ENCODE assay signal across 18 cellular contexts in the genomic region with DNA sequence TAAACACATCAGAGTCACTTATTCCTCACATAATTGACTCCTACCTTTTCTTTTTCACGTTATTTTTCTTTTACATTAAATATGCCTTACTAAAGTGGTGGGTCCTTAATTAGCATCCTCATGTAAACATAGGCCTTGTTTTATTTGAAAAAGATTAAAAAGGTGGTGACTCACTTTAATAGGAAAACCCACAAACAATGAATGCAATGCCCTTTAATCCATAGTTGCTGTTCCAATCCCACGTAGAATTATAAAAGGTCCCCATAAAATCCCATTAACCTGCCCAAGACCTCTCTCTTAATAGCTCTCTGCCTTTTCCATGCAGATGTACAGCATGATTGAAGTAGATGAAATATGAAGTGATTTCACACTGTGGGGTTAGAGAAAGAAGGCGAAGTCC. TPM values are rescaled to one million over a fixed set of nuclear protein-coding genes. Genes with fewer than 3 reads are reported as not detected.
DNase-seq lines count a peak whose midpoint lies in the region; ATAC-seq and TF ChIP-seq lines count a peak whose summit lies in the region.
"Had no signal": no experiment of that assay in that cellular context is flagged by ENCODE, and none has a peak within 500 bp of the region (broad histone marks: within the 10 kb centered on the region; RNA-seq: fewer than 3 reads in every experiment).

No MANE protein-coding gene starts in this region.

- H3K27me3 ChIP-seq in right atrium auricular region (no peaks in the 10 kb centered on the region), thyroid gland (no peaks in the 10 kb centered on the region)
- H3K27me3 ChIP-seq: SJSA1 had no signal

- intact Hi-C loops in left cardiac atrium (cut with DNase I) (no loop called here), thyroid gland (cut with DNase I) (no loop called here), lower leg skin (cut with DNase I; ENCODE audit: low total_unique reads) (no loop called here)

- H3K4me3 Mint-ChIP-seq in chondrocyte (ENCODE audit: unreplicated experiment) = no peak overlapping the region
- H3K4me3 Mint-ChIP-seq in WTC11 = no peak overlapping the region
- H3K4me3 Mint-ChIP-seq: CD4-positive, alpha-beta T cell had no signal

- H3K4me1 ChIP-seq in right atrium auricular region = peaks cover 0 to 19% of the 10 kb centered on the region in 2 donors
- H3K4me1 ChIP-seq in thyroid gland = peaks cover 24 to 34% of the 10 kb centered on the region in 2 donors

- H3K4me3 ChIP-seq in right atrium auricular region (no peak overlapping the region), thyroid gland (replicated peaks in 1 of 3) (no peak overlapping the region), lower leg skin (ENCODE audit: low read depth, poor library complexity, severe bottlenecking) (no peak overlapping the region)
- H3K4me3 ChIP-seq: SJSA1 had no signal

- H3K27ac ChIP-seq in right atrium auricular region (peak overlapping the region; percentile 41 to 47), thyroid gland (peak overlapping the region; percentile 77 to 89 (median 83))
- H3K27ac ChIP-seq: SJSA1 had no signal

- H3K27ac Mint-ChIP-seq in chondrocyte (ENCODE audit: unreplicated experiment) = peak overlapping the region; percentile 79
- no peak overlapping the region for H3K27ac Mint-ChIP-seq in WTC11
- H3K27ac Mint-ChIP-seq in activated naive CD4-positive, alpha-beta T cell treated with anti-CD3 and anti-CD28 coated beads, Interleukin-2, amount 50 U/mL, for 72 hours = no peak overlapping the region
- H3K27ac Mint-ChIP-seq: CD4-positive, alpha-beta T cell had no signal

- DNase-seq in right atrium auricular region (ENCODE audit: low spot score) (no peak), left cardiac atrium (no peak), NCI-H748 (lab: John Stamatoyannopoulos, UW; ENCODE audit: unreplicated experiment) (peak; percentile 52), chondrocyte (ENCODE audit: low spot score) (no peak), thyroid gland (no peak), WTC11 (ENCODE audit: low spot score) (no peak), lower leg skin (ENCODE audit: low spot score in 2 of 2) (no peak)
- no peak for DNase-seq in activated naive CD4-positive, alpha-beta T cell treated with anti-CD3 and anti-CD28 coated beads, Interleukin-2, amount 50 U/mL, for 72 hours (ENCODE audit: low spot score in 2 of 2)
- DNase-seq: CD4-positive, alpha-beta T cell; COR-L47; DMS79; KG1; NCI-H1417 treated with DMSO at 0.1 percent for 48 hours; NCI-H187; NCI-H526 treated with DMSO at 0.1 percent for 48 hours; NK-92 treated with Interleukin-12 subunit alpha and Interleukin-12 subunit beta, amount 100 ng/mL, for 24 hours had no signal

- no peaks in the 10 kb centered on the region for H3K9me3 ChIP-seq in right atrium auricular region
- no peaks in the 10 kb centered on the region for H3K9me3 ChIP-seq in thyroid gland
- H3K9me3 ChIP-seq: SJSA1 had no signal

- ATAC-seq in left cardiac atrium (no peak), WTC11 (no peak)
- ATAC-seq in activated naive CD4-positive, alpha-beta T cell treated with anti-CD3 and anti-CD28 coated beads, Interleukin-2, amount 50 U/mL, for 72 hours = no peak
- ATAC-seq: Panc1 had no signal

- no peak for TF ChIP-seq CTCF in right atrium auricular region (IDR thresholded peaks at IDR 0.05)
- TF ChIP-seq CTCF in chondrocyte (IDR thresholded peaks at IDR 0.05) = no peak
- no peak for TF ChIP-seq CTCF in thyroid gland (IDR thresholded peaks at IDR 0.05)
- no peak for TF ChIP-seq CTCF in WTC11 (IDR thresholded peaks at IDR 0.05)
- no peak for TF ChIP-seq CTCF in lower leg skin (IDR thresholded peaks at IDR 0.05)

- no peaks in the 10 kb centered on the region for H3K36me3 ChIP-seq in right atrium auricular region
- H3K36me3 ChIP-seq in thyroid gland = no peaks in the 10 kb centered on the region
- H3K36me3 ChIP-seq: SJSA1 had no signal

- peaks cover 42% of the 10 kb centered on the region for H3K4me1 Mint-ChIP-seq in chondrocyte (ENCODE audit: low read depth)
- H3K4me1 Mint-ChIP-seq in WTC11 = peaks cover 9% of the 10 kb centered on the region

- H3K36me3 Mint-ChIP-seq in chondrocyte (ENCODE audit: low read depth) (peaks cover 3% of the 10 kb centered on the region), WTC11 (peaks cover 11% of the 10 kb centered on the region)
- no peaks in the 10 kb centered on the region for H3K36me3 Mint-ChIP-seq in activated naive CD4-positive, alpha-beta T cell treated with anti-CD3 and anti-CD28 coated beads, Interleukin-2, amount 50 U/mL, for 72 hours

- H3K27me3 Mint-ChIP-seq in chondrocyte (ENCODE audit: low read depth) (no peaks in the 10 kb centered on the region), WTC11 (ENCODE audit: low read depth) (no peaks in the 10 kb centered on the region)

- POLR2A ChIA-PET in WTC11 (lab: Charles Lee) = no interaction called here

- WGBS in thyroid gland, 2 donors = 94 to 96% methylated on average over 3 of the region's 3 CpGs
- WGBS in lower leg skin, 2 donors = 82 to 84% methylated on average over 3 of the region's 3 CpGs

- CTCF ChIA-PET in WTC11 (lab: Charles Lee) = no interaction called here

- peaks cover 11% of the 10 kb centered on the region for H3K9me3 Mint-ChIP-seq in chondrocyte (ENCODE audit: low read depth)
- peaks cover 8% of the 10 kb centered on the region for H3K9me3 Mint-ChIP-seq in WTC11
- peaks cover 0 to 5% of the 10 kb centered on the region in 2 donors for H3K9me3 Mint-ChIP-seq in activated naive CD4-positive, alpha-beta T cell treated with anti-CD3 and anti-CD28 coated beads, Interleukin-2, amount 50 U/mL, for 72 hours
- H3K9me3 Mint-ChIP-seq: CD4-positive, alpha-beta T cell had no signal

- TF ChIP-seq POLR2A in thyroid gland (IDR thresholded peaks at IDR 0.05) (no peak), lower leg skin (IDR thresholded peaks at IDR 0.05) (no peak)

TF ChIP-seq in WTC11, 78 proteins besides CTCF, POLR2A, EP300 and RAD21:
- TF ChIP-seq, protein P1, sequence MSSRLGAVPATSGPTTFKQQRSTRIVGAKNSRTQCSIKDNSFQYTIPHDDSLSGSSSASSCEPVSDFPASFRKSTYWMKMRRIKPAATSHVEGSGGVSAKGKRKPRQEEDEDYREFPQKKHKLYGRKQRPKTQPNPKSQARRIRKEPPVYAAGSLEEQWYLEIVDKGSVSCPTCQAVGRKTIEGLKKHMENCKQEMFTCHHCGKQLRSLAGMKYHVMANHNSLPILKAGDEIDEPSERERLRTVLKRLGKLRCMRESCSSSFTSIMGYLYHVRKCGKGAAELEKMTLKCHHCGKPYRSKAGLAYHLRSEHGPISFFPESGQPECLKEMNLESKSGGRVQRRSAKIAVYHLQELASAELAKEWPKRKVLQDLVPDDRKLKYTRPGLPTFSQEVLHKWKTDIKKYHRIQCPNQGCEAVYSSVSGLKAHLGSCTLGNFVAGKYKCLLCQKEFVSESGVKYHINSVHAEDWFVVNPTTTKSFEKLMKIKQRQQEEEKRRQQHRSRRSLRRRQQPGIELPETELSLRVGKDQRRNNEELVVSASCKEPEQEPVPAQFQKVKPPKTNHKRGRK (CRISPR knock-in tag; IDR thresholded peaks at IDR 0.05; ENCODE audit: borderline replicate concordance) = no peak
- TF ChIP-seq JUN (CRISPR knock-in tag; IDR thresholded peaks at IDR 0.05) = no peak
- TF ChIP-seq NR1H2 (CRISPR knock-in tag; IDR thresholded peaks at IDR 0.05) = no peak
- TF ChIP-seq GABPB1 (CRISPR knock-in tag; IDR thresholded peaks at IDR 0.05) = no peak
- no peak for TF ChIP-seq ETV6 (CRISPR knock-in tag; IDR thresholded peaks at IDR 0.05)
- TF ChIP-seq ZNF396 (CRISPR knock-in tag; IDR thresholded peaks at IDR 0.05; ENCODE audit: borderline replicate concordance) = no peak
- TF ChIP-seq, protein P2, sequence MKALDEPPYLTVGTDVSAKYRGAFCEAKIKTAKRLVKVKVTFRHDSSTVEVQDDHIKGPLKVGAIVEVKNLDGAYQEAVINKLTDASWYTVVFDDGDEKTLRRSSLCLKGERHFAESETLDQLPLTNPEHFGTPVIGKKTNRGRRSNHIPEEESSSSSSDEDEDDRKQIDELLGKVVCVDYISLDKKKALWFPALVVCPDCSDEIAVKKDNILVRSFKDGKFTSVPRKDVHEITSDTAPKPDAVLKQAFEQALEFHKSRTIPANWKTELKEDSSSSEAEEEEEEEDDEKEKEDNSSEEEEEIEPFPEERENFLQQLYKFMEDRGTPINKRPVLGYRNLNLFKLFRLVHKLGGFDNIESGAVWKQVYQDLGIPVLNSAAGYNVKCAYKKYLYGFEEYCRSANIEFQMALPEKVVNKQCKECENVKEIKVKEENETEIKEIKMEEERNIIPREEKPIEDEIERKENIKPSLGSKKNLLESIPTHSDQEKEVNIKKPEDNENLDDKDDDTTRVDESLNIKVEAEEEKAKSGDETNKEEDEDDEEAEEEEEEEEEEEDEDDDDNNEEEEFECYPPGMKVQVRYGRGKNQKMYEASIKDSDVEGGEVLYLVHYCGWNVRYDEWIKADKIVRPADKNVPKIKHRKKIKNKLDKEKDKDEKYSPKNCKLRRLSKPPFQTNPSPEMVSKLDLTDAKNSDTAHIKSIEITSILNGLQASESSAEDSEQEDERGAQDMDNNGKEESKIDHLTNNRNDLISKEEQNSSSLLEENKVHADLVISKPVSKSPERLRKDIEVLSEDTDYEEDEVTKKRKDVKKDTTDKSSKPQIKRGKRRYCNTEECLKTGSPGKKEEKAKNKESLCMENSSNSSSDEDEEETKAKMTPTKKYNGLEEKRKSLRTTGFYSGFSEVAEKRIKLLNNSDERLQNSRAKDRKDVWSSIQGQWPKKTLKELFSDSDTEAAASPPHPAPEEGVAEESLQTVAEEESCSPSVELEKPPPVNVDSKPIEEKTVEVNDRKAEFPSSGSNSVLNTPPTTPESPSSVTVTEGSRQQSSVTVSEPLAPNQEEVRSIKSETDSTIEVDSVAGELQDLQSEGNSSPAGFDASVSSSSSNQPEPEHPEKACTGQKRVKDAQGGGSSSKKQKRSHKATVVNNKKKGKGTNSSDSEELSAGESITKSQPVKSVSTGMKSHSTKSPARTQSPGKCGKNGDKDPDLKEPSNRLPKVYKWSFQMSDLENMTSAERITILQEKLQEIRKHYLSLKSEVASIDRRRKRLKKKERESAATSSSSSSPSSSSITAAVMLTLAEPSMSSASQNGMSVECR (CRISPR knock-in tag; IDR thresholded peaks at IDR 0.05; ENCODE audit: borderline replicate concordance) = no peak
- TF ChIP-seq, protein P3, sequence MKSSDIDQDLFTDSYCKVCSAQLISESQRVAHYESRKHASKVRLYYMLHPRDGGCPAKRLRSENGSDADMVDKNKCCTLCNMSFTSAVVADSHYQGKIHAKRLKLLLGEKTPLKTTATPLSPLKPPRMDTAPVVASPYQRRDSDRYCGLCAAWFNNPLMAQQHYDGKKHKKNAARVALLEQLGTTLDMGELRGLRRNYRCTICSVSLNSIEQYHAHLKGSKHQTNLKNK (CRISPR knock-in tag; IDR thresholded peaks at IDR 0.05) = no peak
- no peak for TF ChIP-seq GTF2I (CRISPR knock-in tag; conservative IDR thresholded peaks at IDR 0.05)

RNA-seq across cellular contexts. Expression of a gene that starts 32.2 kb away (rescaled TPM):
- total RNA-seq in right atrium auricular region (10 to 100 TPM in 1 of 2 donors, 1 to 10 TPM in 1; 6.0 to 10.0 TPM), left cardiac atrium (1 to 10 TPM; 2.3 to 6.2 TPM), chondrocyte (2.6 to 5.2 TPM (median 2.8 TPM) in 3 replicates), thyroid gland (100 to 1,000 TPM in 1 of 4 donors, 10 to 100 TPM in 3; 25.4 to 137 (median 35.3) TPM), WTC11 (2021) (8.0 to 10.9 TPM (median 8.3 TPM) in 3 replicates), lower leg skin (1 to 10 TPM in 2 of 4 donors, under 1 TPM in 2; 0.13 to 1.5 (median 0.90) TPM)
- total RNA-seq in activated naive CD4-positive, alpha-beta T cell treated with anti-CD3 and anti-CD28 coated beads, Interleukin-2, amount 50 U/mL, for 72 hours = not detected
- total RNA-seq: CD4-positive, alpha-beta T cell had no signal
